In the genomic region with DNA sequence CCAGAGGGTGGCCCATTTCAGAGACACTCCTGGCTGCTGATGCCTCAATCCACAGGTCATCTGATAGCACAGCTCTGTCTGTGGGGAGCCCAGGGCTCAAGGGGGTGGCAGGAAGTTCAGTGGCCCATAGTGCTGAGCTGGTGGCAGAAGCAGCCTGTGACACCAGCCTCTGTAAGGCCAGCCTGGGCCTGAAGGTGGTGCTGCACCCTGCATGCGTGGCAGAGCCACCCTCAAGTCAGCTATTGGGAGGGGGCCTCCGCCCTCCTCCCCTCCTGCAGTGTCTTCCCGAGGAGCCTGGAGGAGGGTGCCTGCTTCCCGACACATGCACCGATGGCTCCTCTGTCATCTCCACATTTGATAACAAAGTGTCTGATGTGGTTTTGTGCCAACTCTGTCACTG, we compare ENCODE assay signal across 8 cellular contexts. TPM values are rescaled to one million over a fixed set of nuclear protein-coding genes. Genes with fewer than 3 reads are reported as not detected.
DNase-seq lines count a peak whose midpoint lies in the region; ATAC-seq and TF ChIP-seq lines count a peak whose summit lies in the region.

No MANE protein-coding gene starts in this region.

- DNase-seq in BJ (ENCODE audit: low read depth) (no peak), RPMI8226 (peak; percentile 43), fibroblast of mammary gland (ENCODE audit: low read depth) (no peak), globus pallidus (ENCODE audit: low spot score) (no peak), NOMO-1 treated with dmso at 0.1 percent for 144 hours (lab: John Stamatoyannopoulos, UW; ENCODE audit: unreplicated experiment) (no peak)

- peaks cover 70% of the 10 kb centered on the region for H3K4me1 Mint-ChIP-seq in stimulated activated memory B cell treated with anti-CD40 and anti-IgM and Interleukin-4, amounts not matched to agents 10 μg/mL and 1 μg/mL and 100 μg/mL, for 72 hours

- peak overlapping the region; percentile 90 for H3K27ac Mint-ChIP-seq in stimulated activated memory B cell treated with anti-CD40 and anti-IgM and Interleukin-4, amounts not matched to agents 10 μg/mL and 1 μg/mL and 100 μg/mL, for 72 hours

- peak overlapping the region; percentile 32 for H3K4me3 Mint-ChIP-seq in stimulated activated memory B cell treated with anti-CD40 and anti-IgM and Interleukin-4, amounts not matched to agents 10 μg/mL and 1 μg/mL and 100 μg/mL, for 72 hours

- no peaks in the 10 kb centered on the region for H3K27me3 Mint-ChIP-seq in stimulated activated memory B cell treated with anti-CD40 and anti-IgM and Interleukin-4, amounts not matched to agents 10 μg/mL and 1 μg/mL and 100 μg/mL, for 72 hours

- CTCF ChIA-PET in BJ (lab: Yijun Ruan, JAX), result interaction anchor here (0.7 to 3.1 kb wide), 8 partner anchors 8 to 81 kb away, joined by 3 to 19 read pairs (median 4); no protein-coding TSS in a partner anchor

- no peaks in the 10 kb centered on the region for H3K9me3 Mint-ChIP-seq in stimulated activated memory B cell treated with anti-CD40 and anti-IgM and Interleukin-4, amounts not matched to agents 10 μg/mL and 1 μg/mL and 100 μg/mL, for 72 hours

- no peaks in the 10 kb centered on the region for H3K36me3 Mint-ChIP-seq in stimulated activated memory B cell treated with anti-CD40 and anti-IgM and Interleukin-4, amounts not matched to agents 10 μg/mL and 1 μg/mL and 100 μg/mL, for 72 hours

- peak; percentile 47 for TF ChIP-seq CTCF in BJ (IDR thresholded peaks at IDR 0.05; ENCODE audit: insufficient read depth, low read depth, low read length)
- peak; percentile 41 for TF ChIP-seq CTCF in fibroblast of mammary gland (conservative IDR thresholded peaks at IDR 0.05; ENCODE audit: control insufficient read depth, insufficient read depth, low read depth, low read length)

- ATAC-seq in GM18861 (IDR thresholded peaks at IDR 0.05; ENCODE audit: unreplicated experiment) (peak; percentile 63), HG02870 (IDR thresholded peaks at IDR 0.05; ENCODE audit: unreplicated experiment) (peak; percentile 44)
- ATAC-seq in stimulated activated memory B cell treated with anti-CD40 and anti-IgM and Interleukin-4, amounts not matched to agents 10 μg/mL and 1 μg/mL and 100 μg/mL, for 72 hours, result peak; percentile 79

- POLR2A ChIA-PET in BJ (lab: Charles Lee), result no interaction called here

- H3K4me3 ChIP-seq in BJ (ENCODE audit: low read depth, low read length) (no peak overlapping the region), fibroblast of mammary gland (ENCODE audit: control insufficient read depth, low read depth, low read length) (no peak overlapping the region)

- no peaks in the 10 kb centered on the region for H3K27me3 ChIP-seq in BJ (ENCODE audit: control insufficient read depth, insufficient read depth, low read length)

- H3K36me3 ChIP-seq in BJ (ENCODE audit: control insufficient read depth, insufficient read depth, low read length), result no peaks in the 10 kb centered on the region

RNA-seq across cellular contexts. Expression of gene PLA1A, which starts 3.0 kb away (rescaled TPM):
- not detected in 2 replicates for polyA plus RNA-seq in BJ (2011; rRNA removed)
- not detected in 2 replicates for polyA minus RNA-seq in BJ (2011; rRNA and poly(A)+ RNA removed)

RNA-seq across cellular contexts. Expression of gene ADPRH, which starts 21.4 kb away (rescaled TPM):
- 1.6 and 2.1 TPM in 2 replicates for polyA plus RNA-seq in BJ (2011; rRNA removed)
- polyA minus RNA-seq in BJ (2011; rRNA and poly(A)+ RNA removed), result 1.2 and 1.7 TPM in 2 replicates

RNA-seq across cellular contexts. Expression of gene CD80, which starts 41.3 kb away (rescaled TPM):
- not detected in 2 replicates for polyA plus RNA-seq in BJ (2011; rRNA removed)
- not detected in 2 replicates for polyA minus RNA-seq in BJ (2011; rRNA and poly(A)+ RNA removed)

RNA-seq across cellular contexts. Expression of gene POPDC2, which starts 59.7 kb away (rescaled TPM):
- 1.9 and 2.3 TPM in 2 replicates for polyA plus RNA-seq in BJ (2011; rRNA removed)
- polyA minus RNA-seq in BJ (2011; rRNA and poly(A)+ RNA removed), result 2.0 and 4.5 TPM in 2 replicates
